In the genomic region with DNA sequence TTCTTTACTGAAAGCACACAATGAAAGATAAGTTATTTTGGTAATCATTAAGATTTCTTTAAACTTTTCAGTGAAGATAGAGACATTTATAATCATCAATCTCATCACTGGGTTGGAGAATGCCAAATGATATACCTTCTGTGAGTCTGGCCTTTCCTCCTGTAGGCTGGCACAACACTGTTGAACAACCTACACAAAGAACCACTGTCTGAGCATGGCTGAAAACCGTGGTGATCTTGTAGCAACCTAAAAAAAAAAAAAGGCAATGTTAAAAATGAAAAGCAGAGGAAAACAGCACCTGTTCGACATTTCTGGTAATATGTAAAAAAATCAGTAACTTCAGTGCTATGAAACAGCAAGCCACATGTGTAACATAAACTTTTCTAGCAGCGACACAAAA, we compare ENCODE assay signal across 1 cellular context.
TF ChIP-seq lines count a peak whose summit lies in the region.

No MANE protein-coding gene starts in this region.

TF ChIP-seq in endothelial cell of umbilical vein, 7 proteins besides CTCF, POLR2A, EP300 and RAD21 (continued from another document):
- TF ChIP-seq FOS (IDR thresholded peaks at IDR 0.05; ENCODE audit: borderline replicate concordance, insufficient read depth, low read length) (no peak), POLR2AphosphoS5 (IDR thresholded peaks at IDR 0.05; ENCODE audit: insufficient read depth, low read depth, low read length) (no peak), EZH2 (IDR thresholded peaks at IDR 0.05; ENCODE audit: borderline replicate concordance, low read depth, low read length, severe bottlenecking) (no peak)
